ENCODE assay signal across 19 cellular contexts in the genomic region with DNA sequence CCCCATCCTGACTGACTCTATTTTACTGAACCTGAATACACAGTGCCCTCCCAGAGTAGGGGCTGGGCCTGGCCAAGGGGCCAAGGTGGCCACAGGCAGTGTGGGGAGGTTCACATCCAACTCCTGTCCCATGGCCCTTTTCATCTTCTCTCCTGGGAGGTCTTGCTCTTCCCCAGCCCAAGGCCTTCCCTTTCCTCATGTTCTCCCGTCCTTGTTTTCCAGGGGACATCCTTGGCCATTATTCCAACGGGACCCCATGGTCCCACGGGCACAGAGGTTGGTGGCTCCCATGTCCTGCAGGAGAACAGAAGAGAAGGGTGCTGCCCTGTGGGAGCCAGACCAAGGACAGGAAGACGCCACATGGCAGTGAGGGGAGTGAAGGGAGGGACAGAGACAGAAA. TPM values are rescaled to one million over a fixed set of nuclear protein-coding genes. Genes with fewer than 3 reads are reported as not detected.
DNase-seq lines count a peak whose midpoint lies in the region; ATAC-seq, FAIRE-seq and TF ChIP-seq lines count a peak whose summit lies in the region.
"Had no signal": no experiment of that assay in that cellular context is flagged by ENCODE, and none has a peak within 500 bp of the region (broad histone marks: within the 10 kb centered on the region; RNA-seq: fewer than 3 reads in every experiment).

No MANE protein-coding gene starts in this region.

- TF ChIP-seq RAD21 in SK-N-SH (IDR thresholded peaks at IDR 0.05; ENCODE audit: low read length), result no peak

- H3K4me1 ChIP-seq in SK-N-SH (ENCODE audit: control insufficient read depth in 1 of 2, insufficient read depth in 2 of 2, low read depth in 1 of 2, low read length in 1 of 2) (peaks cover 17 to 40% of the 10 kb centered on the region in 2 experiments; a peak in 3 of 4 replicates), duodenal mucosa (ENCODE audit: control insufficient read depth in 1 of 2, insufficient read depth in 2 of 2, low read length in 2 of 2) (peaks cover 58% of the 10 kb centered on the region in 2 donors), mucosa of rectum (ENCODE audit: control insufficient read depth in 2 of 2, insufficient read depth in 2 of 2, low read length in 2 of 2) (peaks cover 63 to 65% of the 10 kb centered on the region in 2 donors)

- 0 out of 4 replicates have a peak overlapping the region, but pooled peaks of 1 of the 2 experiments have one; percentile 11 for H3K4me3 ChIP-seq in SK-N-SH (ENCODE audit: low read depth in 2 of 2, low read length in 1 of 2)
- peak overlapping the region in 1 of 2 donors; percentile 13 for H3K4me3 ChIP-seq in duodenal mucosa (ENCODE audit: low read depth in 1 of 2, low read length in 2 of 2)
- H3K4me3 ChIP-seq in mucosa of rectum (ENCODE audit: low read length in 2 of 2), result no peak overlapping the region
- H3K4me3 ChIP-seq: tibial nerve had no signal

- peak; percentile 30 for FAIRE-seq in urothelium cell line (lab: Jason Lieb, UNC)
- FAIRE-seq: colon, D721Med had no signal

- H3K9ac ChIP-seq in SK-N-SH (peak overlapping the region; percentile 70), duodenal mucosa (ENCODE audit: low read depth in 1 of 2, low read length in 2 of 2) (peak overlapping the region; percentile 16 to 21), mucosa of rectum (ENCODE audit: low read depth in 1 of 2, low read length in 2 of 2) (peak overlapping the region in 1 of 2 donors; percentile 47)

- H2AFZ ChIP-seq in SK-N-SH (ENCODE audit: low read depth), result no peak overlapping the region

- peaks cover 53% of the 10 kb centered on the region for H3F3A ChIP-seq in SK-N-SH (replicated peaks; ENCODE audit: insufficient read depth)

- TF ChIP-seq EP300 in SK-N-SH (IDR thresholded peaks at IDR 0.05; ENCODE audit: borderline replicate concordance in 1 of 2, low read depth in 1 of 2, low read length in 1 of 2), result no peak

- no peak for DNase-seq in SK-N-SH
- no peak for DNase-seq in urothelium cell line (ENCODE audit: low spot score)
- DNase-seq in activated T-cell treated with anti-CD3 and anti-CD28 coated beads, Interleukin-2, amount 50 U/mL, for 48 hours, result no peak
- no peak for DNase-seq in GM19238 (ENCODE audit: insufficient read length, low spot score)
- DNase-seq: activated CD4-positive, alpha-beta memory T cell treated with anti-CD3 and anti-CD28 coated beads, Interleukin-2, amount 10 ng/mL, durations not matched to agents 7 days and 5 days; foreskin melanocyte; NCI-H1417 treated with DMSO at 0.1 percent for 48 hours; NCI-H69; stimulated activated CD4-positive, alpha-beta T cell treated with anti-CD3 and anti-CD28 coated beads, Interleukin-15, amount 100 ng/mL, for 24 hours; T-helper 2 cell had no signal

- WGBS in SK-N-SH (ENCODE audit: low lambda C conversion rate), result 62% methylated on average over 4 of the region's 4 CpGs

- H3K27ac ChIP-seq in SK-N-SH (ENCODE audit: low read depth in 2 of 2, low read length in 1 of 2) (peak overlapping the region in 1 of 2 experiments; percentile 100; a peak in 2 of 4 replicates), duodenal mucosa (ENCODE audit: low read depth, low read length) (peak overlapping the region; percentile 65), mucosa of rectum (ENCODE audit: low read depth in 2 of 2, low read length in 2 of 2) (peak overlapping the region; percentile 93 to 94)
- H3K27ac ChIP-seq: 22Rv1 had no signal

- H3K36me3 ChIP-seq in SK-N-SH (replicated peaks in 1 of 2; ENCODE audit: control insufficient read depth in 1 of 2, insufficient read depth in 2 of 2, low read length in 1 of 2), result peaks cover 0 to 2% of the 10 kb centered on the region in 2 experiments
- peaks cover 0 to 9% of the 10 kb centered on the region in 2 donors for H3K36me3 ChIP-seq in duodenal mucosa (ENCODE audit: control insufficient read depth in 1 of 2, insufficient read depth in 2 of 2, low read length in 2 of 2)
- no peaks in the 10 kb centered on the region for H3K36me3 ChIP-seq in mucosa of rectum (ENCODE audit: control insufficient read depth in 2 of 2, insufficient read depth in 2 of 2, low read length in 2 of 2)
- H3K36me3 ChIP-seq: tibial nerve had no signal

- no peak for TF ChIP-seq CTCF in SK-N-SH (IDR thresholded peaks at IDR 0.05)

- ATAC-seq in SK-N-SH treated with all-trans-retinoic acid at 6 μM for 48 hours, result no peak
- ATAC-seq in GM21381 (IDR thresholded peaks at IDR 0.05; ENCODE audit: unreplicated experiment), result no peak
- ATAC-seq: stimulated activated memory B cell treated with anti-CD40 and anti-IgM and Interleukin-4, amounts not matched to agents 10 μg/mL and 1 μg/mL and 100 μg/mL, for 72 hours had no signal

- POLR2A ChIA-PET in SK-N-SH (lab: Yijun Ruan, JAX), result no interaction called here

- CTCF ChIA-PET in SK-N-SH (lab: Yijun Ruan, JAX), result no interaction called here

- H3K9me3 ChIP-seq in SK-N-SH, result no peaks in the 10 kb centered on the region
- H3K9me3 ChIP-seq in duodenal mucosa (ENCODE audit: control insufficient read depth in 1 of 2, low read length in 2 of 2), result no peaks in the 10 kb centered on the region
- no peaks in the 10 kb centered on the region for H3K9me3 ChIP-seq in mucosa of rectum (ENCODE audit: control insufficient read depth in 2 of 2, low read length in 2 of 2)

- peaks cover 5% of the 10 kb centered on the region for H3K79me2 ChIP-seq in SK-N-SH (ENCODE audit: insufficient read depth)

- no peaks in the 10 kb centered on the region for H3K9me2 ChIP-seq in SK-N-SH

- peak overlapping the region; percentile 56 for H3K4me2 ChIP-seq in SK-N-SH

- no peaks in the 10 kb centered on the region for H3K27me3 ChIP-seq in SK-N-SH (ENCODE audit: insufficient read depth)
- H3K27me3 ChIP-seq in duodenal mucosa (ENCODE audit: control insufficient read depth in 1 of 2, insufficient read depth in 2 of 2, low read length in 2 of 2), result no peaks in the 10 kb centered on the region
- H3K27me3 ChIP-seq in mucosa of rectum (ENCODE audit: control insufficient read depth in 2 of 2, insufficient read depth in 2 of 2, low read length in 2 of 2), result no peaks in the 10 kb centered on the region

- H4K20me1 ChIP-seq in SK-N-SH (ENCODE audit: insufficient read depth), result no peaks in the 10 kb centered on the region

TF ChIP-seq in SK-N-SH, 30 proteins besides CTCF, POLR2A, EP300 and RAD21 (continues in another document):
- TF ChIP-seq SIN3A (IDR thresholded peaks at IDR 0.05; ENCODE audit: borderline replicate concordance, low read depth, low read length) (no peak), RFX5 (IDR thresholded peaks at IDR 0.05; ENCODE audit: low read length) (no peak), TCF12 (IDR thresholded peaks at IDR 0.05) (no peak), PBX3 (IDR thresholded peaks at IDR 0.05) (no peak), JUND (IDR thresholded peaks at IDR 0.05) (no peak), GATA2 (CRISPR knock-in tag; IDR thresholded peaks at IDR 0.05) (no peak), SMC3 (IDR thresholded peaks at IDR 0.05; ENCODE audit: low read depth, low read length) (no peak), NRF1 (IDR thresholded peaks at IDR 0.05; ENCODE audit: low read depth, low read length) (no peak), POLR2AphosphoS5 (IDR thresholded peaks at IDR 0.05; ENCODE audit: low read depth, low read length) (no peak), CHD2 (IDR thresholded peaks at IDR 0.05; ENCODE audit: low read length, partially characterized antibody) (no peak), YY1 (IDR thresholded peaks at IDR 0.05; ENCODE audit: low read depth) (no peak)

TF ChIP-seq in SK-N-SH treated with all-trans-retinoic acid at 6 μM for 48 hours, 23 proteins besides CTCF, POLR2A, EP300 and RAD21 (continues in another document):
- TF ChIP-seq ZFP30 (CRISPR knock-in tag; IDR thresholded peaks at IDR 0.05) (no peak), ARNTL (CRISPR knock-in tag; IDR thresholded peaks at IDR 0.05; ENCODE audit: borderline replicate concordance, low read depth) (no peak), ZNF70 (CRISPR knock-in tag; IDR thresholded peaks at IDR 0.05) (no peak), ISL1 (CRISPR knock-in tag; IDR thresholded peaks at IDR 0.05) (no peak), BACH2 (CRISPR knock-in tag; IDR thresholded peaks at IDR 0.05; ENCODE audit: borderline replicate concordance) (no peak), ESRRG (CRISPR knock-in tag; IDR thresholded peaks at IDR 0.05) (no peak), PPARA (CRISPR knock-in tag; IDR thresholded peaks at IDR 0.05; ENCODE audit: borderline replicate concordance) (no peak), POU6F1 (CRISPR knock-in tag; IDR thresholded peaks at IDR 0.05; ENCODE audit: borderline replicate concordance, low read depth) (no peak), PATZ1 (CRISPR knock-in tag; IDR thresholded peaks at IDR 0.05; ENCODE audit: borderline replicate concordance) (no peak)

RNA-seq across cellular contexts. Expression of gene MALL, which starts 10.4 kb away (rescaled TPM):
- polyA plus RNA-seq in SK-N-SH (2012; rRNA removed), result 1.7 and 5.2 TPM in 2 replicates
- 4.1 and 5.1 TPM in 2 replicates for polyA plus RNA-seq in SK-N-SH (2012; cell fraction: cytosol; rRNA removed)
- 2.1 and 2.4 TPM in 2 replicates for polyA plus RNA-seq in SK-N-SH (2012; cell fraction: nucleus; rRNA removed)
